In genomic region chr1:31296486-31297272, GRCh38 we compare ENCODE assay signal across 7 cellular contexts. TPM values are rescaled to one million over a fixed set of nuclear protein-coding genes. Genes with fewer than 3 reads are reported as not detected.
A peak's percentile ranks its signal among the peaks of the same experiment; 100 is the strongest.
DNase-seq lines count a peak whose midpoint lies in the region; ATAC-seq and TF ChIP-seq lines count a peak whose summit lies in the region.

SNRNP40 (minus strand) TSS chr1:31296788; CDS start chr1:31296751, 37 bp downstream.
ZCCHC17 (plus strand) TSS chr1:31297032; CDS start chr1:31310099, 13,067 bp downstream.

- H3K27me3 ChIP-seq in hepatocyte, result no peaks in the 10 kb centered on the region

- H3K4me1 ChIP-seq in hepatocyte (ENCODE audit: insufficient read depth), result peaks cover 9% of the 10 kb centered on the region

- H2AFZ ChIP-seq in hepatocyte, result peak within 1 kb of the TSS; percentile 11

- peak within 1 kb of the TSS; percentile 48 for H3K4me3 ChIP-seq in hepatocyte

- H3K79me2 ChIP-seq in hepatocyte, result peaks cover 69% of the 10 kb centered on the region

- peak; percentile 90 for ATAC-seq in GM18502 (IDR thresholded peaks at IDR 0.05; ENCODE audit: poor library complexity, unreplicated experiment)
- ATAC-seq in HG02970 (IDR thresholded peaks at IDR 0.05; ENCODE audit: low FRiP score, unreplicated experiment), result peak; percentile 96

- TF ChIP-seq CTCF in hepatocyte (IDR thresholded peaks at IDR 0.05; ENCODE audit: poor library complexity), result no peak

- no peaks in the 10 kb centered on the region for H3K9me2 ChIP-seq in hepatocyte (replicated peaks; ENCODE audit: insufficient read depth)

- H3K36me3 ChIP-seq in hepatocyte (replicated peaks; ENCODE audit: insufficient read depth, low read depth), result no peaks in the 10 kb centered on the region

- peak within 1 kb of the TSS; percentile 83 for H3K4me2 ChIP-seq in hepatocyte

- WGBS in hepatocyte (ENCODE audit: low lambda C conversion rate, missing lambda C conversion rate), result under 1% methylated on average over 53 of the region's 53 CpGs

- H3K9me3 ChIP-seq in hepatocyte (ENCODE audit: low read depth), result no peaks in the 10 kb centered on the region

- DNase-seq in NCI-H1930 (lab: John Stamatoyannopoulos, UW) (peak; percentile 96 to 98), T-helper 22 cell (ENCODE audit: low read depth) (peak; percentile 94), astrocyte of the hippocampus (ENCODE audit: low read depth, low spot score) (peak; percentile 99), hepatocyte (ENCODE audit: low spot score) (peak; percentile 99), retina (peak; percentile 98)

- no peaks in the 10 kb centered on the region for H4K20me1 ChIP-seq in hepatocyte (ENCODE audit: insufficient read depth, poor library complexity, severe bottlenecking)

- peak within 1 kb of the TSS; percentile 84 for H3K27ac ChIP-seq in hepatocyte

RNA-seq across cellular contexts. Expression of gene SNRNP40, which starts in this region (rescaled TPM):
- total RNA-seq in hepatocyte, result 53.7 and 59.1 TPM in 2 replicates
- polyA plus RNA-seq in hepatocyte, result 46.9 and 48.4 TPM in 2 replicates

RNA-seq across cellular contexts. Expression of gene ZCCHC17, which starts in this region (rescaled TPM):
- total RNA-seq in hepatocyte, result 25.9 and 26.2 TPM in 2 replicates
- 38.2 and 44.3 TPM in 2 replicates for polyA plus RNA-seq in hepatocyte

Comparison
In these comparisons a context has a peak if more than half of its experiments do, and no peak if none do; other contexts are left out.
1. Peak in every context shown above with its lines: DNase-seq, ATAC-seq, H3K4me3 ChIP-seq and H3K27ac ChIP-seq.